Comparison of ENCODE assay signal across 8 cellular contexts in the genomic region with DNA sequence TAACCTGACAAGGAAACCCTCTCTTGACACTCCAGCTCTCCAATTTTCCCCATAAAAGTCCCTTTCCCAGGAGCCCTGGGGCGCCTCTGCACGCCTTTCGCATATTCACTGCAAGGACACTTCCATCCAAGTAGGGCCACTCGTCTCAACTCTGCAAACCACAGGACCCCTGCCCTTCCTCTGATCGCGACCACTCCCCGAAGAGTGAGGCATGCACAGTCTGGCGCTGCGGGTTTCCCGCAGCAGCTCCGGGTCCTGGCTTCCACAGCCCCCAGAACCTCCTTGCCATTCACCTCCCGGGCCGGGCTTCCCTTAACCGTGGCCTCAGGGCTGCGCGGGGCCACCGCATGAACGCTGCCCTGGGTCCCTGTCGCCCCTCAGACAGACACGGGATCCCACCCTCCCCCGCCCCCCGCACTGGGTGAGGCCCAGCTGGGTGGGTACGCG. TPM values are rescaled to one million over a fixed set of nuclear protein-coding genes. Genes with fewer than 3 reads are reported as not detected.
DNase-seq lines count a peak whose midpoint lies in the region; ATAC-seq and TF ChIP-seq lines count a peak whose summit lies in the region.

No MANE protein-coding gene starts in this region.

- peaks cover 48% of the 10 kb centered on the region for H3K36me3 Mint-ChIP-seq in CD4-positive, alpha-beta T cell (ENCODE audit: low read depth)
- H3K36me3 Mint-ChIP-seq in activated T-helper 1 cell treated with anti-CD3 and anti-CD28 coated beads, Interleukin-12 subunit alpha, Interleukin-12 subunit beta, Interleukin-2, Interleukin-4 antibody, amounts not matched to agents 30 ng/mL and 10 ng/mL and 1 ng/mL, durations not matched to agents 14 hours and 24 hours and 36 hours (ENCODE audit: low read depth), result peaks cover 40% of the 10 kb centered on the region
- peaks cover 36 to 52% of the 10 kb centered on the region in 2 donors for H3K36me3 Mint-ChIP-seq in stimulated activated naive B cell treated with anti-CD40 and anti-IgM and Interleukin-4, amounts not matched to agents 10 μg/mL and 1 μg/mL and 100 μg/mL, for 72 hours

- intact Hi-C loops in CD4-positive, alpha-beta T cell (cut with DNase I, micrococcal nuclease), result loop anchor here in 1 of 2 experiments (5.0 to 10.0 kb wide), 2 partner anchors 45 to 323 kb away; partner anchors contain the start of gene SH2D2A
- intact Hi-C loops in activated T-helper 1 cell treated with anti-CD3 and anti-CD28 coated beads, Interleukin-12 subunit alpha, Interleukin-12 subunit beta, Interleukin-2, Interleukin-4 antibody, amounts not matched to agents 30 ng/mL and 10 ng/mL and 1 ng/mL, durations not matched to agents 14 hours and 24 hours and 36 hours (cut with micrococcal nuclease), result loop anchor here (5.0 to 10.0 kb wide), 3 partner anchors 323 to 1940 kb away; partner anchors contain the start of genes AIM2, MRPL24 and SH2D2A

- no peaks in the 10 kb centered on the region for H3K27me3 ChIP-seq in CD4-positive, alpha-beta T cell (ENCODE audit: control insufficient read depth, insufficient read depth, low read length)

- no peaks in the 10 kb centered on the region for H3K9me3 Mint-ChIP-seq in CD4-positive, alpha-beta T cell
- H3K9me3 Mint-ChIP-seq in activated T-helper 1 cell treated with anti-CD3 and anti-CD28 coated beads, Interleukin-12 subunit alpha, Interleukin-12 subunit beta, Interleukin-2, Interleukin-4 antibody, amounts not matched to agents 30 ng/mL and 10 ng/mL and 1 ng/mL, durations not matched to agents 14 hours and 24 hours and 36 hours, result no peaks in the 10 kb centered on the region
- H3K9me3 Mint-ChIP-seq in stimulated activated naive B cell treated with anti-CD40 and anti-IgM and Interleukin-4, amounts not matched to agents 10 μg/mL and 1 μg/mL and 100 μg/mL, for 72 hours, result no peaks in the 10 kb centered on the region

- peak overlapping the region; percentile 90 for H3K27ac Mint-ChIP-seq in CD4-positive, alpha-beta T cell
- H3K27ac Mint-ChIP-seq in activated T-helper 1 cell treated with anti-CD3 and anti-CD28 coated beads, Interleukin-12 subunit alpha, Interleukin-12 subunit beta, Interleukin-2, Interleukin-4 antibody, amounts not matched to agents 30 ng/mL and 10 ng/mL and 1 ng/mL, durations not matched to agents 14 hours and 24 hours and 36 hours, result peak overlapping the region; percentile 92
- peak overlapping the region; percentile 97 for H3K27ac Mint-ChIP-seq in stimulated activated naive B cell treated with anti-CD40 and anti-IgM and Interleukin-4, amounts not matched to agents 10 μg/mL and 1 μg/mL and 100 μg/mL, for 72 hours

- peaks cover 66% of the 10 kb centered on the region for H3K4me1 Mint-ChIP-seq in CD4-positive, alpha-beta T cell (ENCODE audit: low read depth)
- H3K4me1 Mint-ChIP-seq in activated T-helper 1 cell treated with anti-CD3 and anti-CD28 coated beads, Interleukin-12 subunit alpha, Interleukin-12 subunit beta, Interleukin-2, Interleukin-4 antibody, amounts not matched to agents 30 ng/mL and 10 ng/mL and 1 ng/mL, durations not matched to agents 14 hours and 24 hours and 36 hours (ENCODE audit: low read depth), result peaks cover 78% of the 10 kb centered on the region
- H3K4me1 Mint-ChIP-seq in stimulated activated naive B cell treated with anti-CD40 and anti-IgM and Interleukin-4, amounts not matched to agents 10 μg/mL and 1 μg/mL and 100 μg/mL, for 72 hours, result peaks cover 47 to 80% of the 10 kb centered on the region in 2 donors

- no peaks in the 10 kb centered on the region for H3K9me3 ChIP-seq in CD4-positive, alpha-beta T cell (ENCODE audit: control insufficient read depth, low read length)

- peak in 1 of 10 experiments; percentile 10 for DNase-seq in CD4-positive, alpha-beta T cell
- DNase-seq in HFF-Myc (ENCODE audit: extremely low read depth, low read depth), result no peak
- no peak for DNase-seq in activated T-helper 1 cell treated with anti-CD3 and anti-CD28 coated beads, Interleukin-12 subunit alpha, Interleukin-12 subunit beta, Interleukin-2, Interleukin-4 antibody, amounts not matched to agents 30 ng/mL and 10 ng/mL and 1 ng/mL, durations not matched to agents 14 hours and 24 hours and 36 hours (ENCODE audit: low spot score)
- DNase-seq in stimulated activated naive B cell treated with anti-CD40 and anti-IgM and Interleukin-4, amounts not matched to agents 10 μg/mL and 1 μg/mL and 100 μg/mL, for 72 hours, result no peak
- DNase-seq in mucosa of gallbladder (ENCODE audit: low spot score), result no peak
- DNase-seq in NCI-H2029 (lab: John Stamatoyannopoulos, UW), result no peak

- no peak for ATAC-seq in CD4-positive, alpha-beta T cell (ENCODE audit: poor library complexity)
- peak; percentile 6 to 10 for ATAC-seq in stimulated activated naive B cell treated with anti-CD40 and anti-IgM and Interleukin-4, amounts not matched to agents 10 μg/mL and 1 μg/mL and 100 μg/mL, for 72 hours (replicated peaks)
- ATAC-seq in HG02642 (IDR thresholded peaks at IDR 0.05; ENCODE audit: poor library complexity, unreplicated experiment), result no peak

- no peaks in the 10 kb centered on the region for H3K27me3 Mint-ChIP-seq in CD4-positive, alpha-beta T cell
- no peaks in the 10 kb centered on the region for H3K27me3 Mint-ChIP-seq in activated T-helper 1 cell treated with anti-CD3 and anti-CD28 coated beads, Interleukin-12 subunit alpha, Interleukin-12 subunit beta, Interleukin-2, Interleukin-4 antibody, amounts not matched to agents 30 ng/mL and 10 ng/mL and 1 ng/mL, durations not matched to agents 14 hours and 24 hours and 36 hours (ENCODE audit: insufficient read depth)
- H3K27me3 Mint-ChIP-seq in stimulated activated naive B cell treated with anti-CD40 and anti-IgM and Interleukin-4, amounts not matched to agents 10 μg/mL and 1 μg/mL and 100 μg/mL, for 72 hours, result no peaks in the 10 kb centered on the region

- CTCF ChIA-PET in CD4-positive, alpha-beta T cell (lab: Charles Lee), result interaction anchor here (2.7 to 4.7 kb wide), 2 partner anchors 18 to 48 kb away, joined by 13 to 27 read pairs; no protein-coding TSS in a partner anchor

- H3K4me3 ChIP-seq in HFF-Myc (replicated peaks; ENCODE audit: low read depth, low read length) (peak overlapping the region; percentile 83), iPS-11a (ENCODE audit: low read depth, low read length) (peak overlapping the region; percentile 89)

- peak overlapping the region; percentile 90 for H3K27ac ChIP-seq in CD4-positive, alpha-beta T cell (ENCODE audit: low read depth, low read length)

- H3K4me3 Mint-ChIP-seq in CD4-positive, alpha-beta T cell, result peak overlapping the region; percentile 94
- H3K4me3 Mint-ChIP-seq in activated T-helper 1 cell treated with anti-CD3 and anti-CD28 coated beads, Interleukin-12 subunit alpha, Interleukin-12 subunit beta, Interleukin-2, Interleukin-4 antibody, amounts not matched to agents 30 ng/mL and 10 ng/mL and 1 ng/mL, durations not matched to agents 14 hours and 24 hours and 36 hours, result peak overlapping the region; percentile 93
- H3K4me3 Mint-ChIP-seq in stimulated activated naive B cell treated with anti-CD40 and anti-IgM and Interleukin-4, amounts not matched to agents 10 μg/mL and 1 μg/mL and 100 μg/mL, for 72 hours, result peak overlapping the region; percentile 97 to 99

- POLR2A ChIA-PET in CD4-positive, alpha-beta T cell (lab: Charles Lee), result interaction anchor here (0.6 to 1.7 kb wide), 2 partner anchors 18 to 48 kb away, joined by 3 to 6 read pairs; no protein-coding TSS in a partner anchor

- TF ChIP-seq CTCF in CD4-positive, alpha-beta T cell (IDR thresholded peaks at IDR 0.05), result no peak
- no peak for TF ChIP-seq CTCF in HFF-Myc (IDR thresholded peaks at IDR 0.05; ENCODE audit: low read depth, low read length, missing control alignments)

RNA-seq across cellular contexts. Expression of gene ETV3, which starts 0.4 kb away (rescaled TPM):
- total RNA-seq in CD4-positive, alpha-beta T cell, result 100 to 1,000 TPM; 115 to 117 TPM
- total RNA-seq in activated T-helper 1 cell treated with anti-CD3 and anti-CD28 coated beads, Interleukin-12 subunit alpha, Interleukin-12 subunit beta, Interleukin-2, Interleukin-4 antibody, amounts not matched to agents 30 ng/mL and 10 ng/mL and 1 ng/mL, durations not matched to agents 14 hours and 24 hours and 36 hours, result 47.6 and 51.3 TPM in 2 replicates
- 27.0 TPM for total RNA-seq in mucosa of gallbladder

RNA-seq across cellular contexts. Expression of gene ETV3L, which starts 38.2 kb away (rescaled TPM):
- total RNA-seq in CD4-positive, alpha-beta T cell, result not detected
- not detected in 2 replicates for total RNA-seq in activated T-helper 1 cell treated with anti-CD3 and anti-CD28 coated beads, Interleukin-12 subunit alpha, Interleukin-12 subunit beta, Interleukin-2, Interleukin-4 antibody, amounts not matched to agents 30 ng/mL and 10 ng/mL and 1 ng/mL, durations not matched to agents 14 hours and 24 hours and 36 hours
- total RNA-seq in mucosa of gallbladder, result not detected

Comparison
In these comparisons a context has a peak if more than half of its experiments do, and no peak if none do; other contexts are left out.
1. ATAC-seq: peak in stimulated activated naive B cell treated with anti-CD40 and anti-IgM and Interleukin-4, amounts not matched to agents 10 μg/mL and 1 μg/mL and 100 μg/mL, for 72 hours (2 of 2); none in CD4-positive, alpha-beta T cell (single experiment) and HG02642 (single experiment).
2. Peak in every context shown above with its lines, with median percentiles within 50 percentile points of each other: H3K27ac Mint-ChIP-seq and H3K4me3 Mint-ChIP-seq.